1 cellular context compared by ENCODE assay signal in the genomic region with DNA sequence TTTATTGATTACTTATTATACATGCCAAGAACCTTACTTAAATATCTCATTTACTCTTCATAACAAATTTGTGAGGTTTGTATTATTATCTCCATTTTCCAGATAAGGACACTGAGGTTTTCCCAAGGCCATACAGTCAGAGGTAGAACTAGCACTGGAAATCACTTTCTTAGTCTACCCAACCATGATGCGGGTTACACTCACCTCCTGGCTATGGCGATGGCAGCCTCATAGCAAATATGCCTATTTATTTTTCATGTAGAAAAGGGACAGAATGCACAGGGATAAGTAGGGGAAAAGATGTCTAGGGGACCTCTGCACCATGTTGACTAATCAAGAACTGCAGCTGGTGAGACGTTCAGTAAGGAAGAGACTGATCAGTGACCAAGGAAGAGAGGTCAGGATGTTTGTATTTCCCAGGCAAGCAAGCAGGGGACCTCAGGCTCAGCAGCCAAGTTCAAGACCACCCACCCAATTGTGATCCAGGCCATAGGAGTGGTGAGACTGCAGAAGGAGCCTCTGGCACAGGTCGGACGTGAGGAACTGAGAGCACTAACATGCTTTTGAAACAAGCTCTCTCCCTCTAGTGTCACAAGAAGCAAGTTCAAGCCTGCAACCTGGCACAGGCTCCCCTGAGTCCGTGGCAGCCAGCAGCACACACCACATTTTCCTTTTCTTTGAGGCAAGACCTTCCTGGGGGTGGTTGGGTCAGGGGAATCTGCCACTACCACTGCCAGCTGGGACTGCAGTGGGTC.
TF ChIP-seq lines count a peak whose summit lies in the region.

No MANE protein-coding gene starts in this region.

TF ChIP-seq in SK-N-SH, 30 proteins besides CTCF, POLR2A, EP300 and RAD21 (continued from another document):
- no peak for TF ChIP-seq FOXM1 (IDR thresholded peaks at IDR 0.05; ENCODE audit: low read depth)
- TF ChIP-seq JUND (IDR thresholded peaks at IDR 0.05) = no peak
- no peak for TF ChIP-seq CHD2 (IDR thresholded peaks at IDR 0.05; ENCODE audit: low read length, partially characterized antibody)
- TF ChIP-seq SIN3A (IDR thresholded peaks at IDR 0.05; ENCODE audit: borderline replicate concordance, low read depth, low read length) = no peak
- TF ChIP-seq NRF1 (IDR thresholded peaks at IDR 0.05; ENCODE audit: low read depth, low read length) = no peak
- TF ChIP-seq POLR2AphosphoS5 (IDR thresholded peaks at IDR 0.05; ENCODE audit: low read depth, low read length) = no peak
